ENCODE assay signal across 32 cellular contexts in genomic region chr18:41666251-41666650, GRCh38.
DNase-seq lines count a peak whose midpoint lies in the region; ATAC-seq and TF ChIP-seq lines count a peak whose summit lies in the region.
"Had no signal": no experiment of that assay in that cellular context is flagged by ENCODE, and none has a peak within 500 bp of the region (broad histone marks: within the 10 kb centered on the region; RNA-seq: fewer than 3 reads in every experiment).

No MANE protein-coding gene starts in this region.

- H3K27me3 ChIP-seq in PC-3 (ENCODE audit: low read length) (no peaks in the 10 kb centered on the region), Karpas-422 (ENCODE audit: low read length) (no peaks in the 10 kb centered on the region)
- H3K27me3 ChIP-seq: BE2C, heart right ventricle had no signal

- no peak overlapping the region for H3K9ac ChIP-seq in PC-3 (ENCODE audit: low read length)
- H3K9ac ChIP-seq in Karpas-422 (ENCODE audit: low read length): no peak overlapping the region
- H3K9ac ChIP-seq: SK-N-SH had no signal

- POLR2A ChIA-PET in PC-3 (lab: Charles Lee; ENCODE audit: unreplicated experiment): no interaction called here

- H2AFZ ChIP-seq in PC-3 (ENCODE audit: low read length) (no peak overlapping the region), Karpas-422 (ENCODE audit: low read length) (no peak overlapping the region)

- CTCF ChIA-PET in PC-3 (lab: Charles Lee): no interaction called here

- peak; percentile 81 for ATAC-seq in PC-3
- no peak for ATAC-seq in GM21360 (IDR thresholded peaks at IDR 0.05; ENCODE audit: unreplicated experiment)
- ATAC-seq: activated CD8-positive, alpha-beta memory T cell treated with anti-CD3 and anti-CD28 coated beads, Interleukin-2, amount 10 ng/mL, durations not matched to agents 7 days and 5 days; activated T-cell treated with anti-CD3 and anti-CD28 coated beads, Interleukin-2, amount 50 U/mL, for 4 hours; CD8-positive, alpha-beta T cell; effector memory CD8-positive, alpha-beta T cell; heart right ventricle; stimulated activated effector memory CD8-positive, alpha-beta T cell treated with anti-CD3 and anti-CD28 coated beads, Interleukin-12 subunit alpha, Interleukin-12 subunit beta, amount 100 ng/mL, for 72 hours had no signal

- H3K4me3 ChIP-seq in PC-3 (ENCODE audit: low read length): no peak overlapping the region
- H3K4me3 ChIP-seq in fibroblast of pulmonary artery (replicated peaks; ENCODE audit: low read depth, low read length): no peak overlapping the region
- no peak overlapping the region for H3K4me3 ChIP-seq in Karpas-422 (ENCODE audit: low read length)
- H3K4me3 ChIP-seq: coronary artery, heart right ventricle had no signal

- intact Hi-C loops in PC-3 (cut with micrococcal nuclease): no loop called here

- H3K27ac ChIP-seq in PC-3 (ENCODE audit: low read length) (no peak overlapping the region), Karpas-422 (ENCODE audit: low read length) (no peak overlapping the region)
- H3K27ac ChIP-seq: coronary artery, heart right ventricle, HL-60 had no signal

- peak; percentile 91 for DNase-seq in DMS53 treated with DMSO at 0.1 percent for 48 hours (lab: John Stamatoyannopoulos, UW; ENCODE audit: unreplicated experiment)
- DNase-seq in NCI-H1417 (lab: John Stamatoyannopoulos, UW): peak in 2 of 3 experiments; percentile 76 to 94
- peak; percentile 37 for DNase-seq in PC-3
- DNase-seq in fibroblast of pulmonary artery (ENCODE audit: low read depth): peak; percentile 32
- no peak for DNase-seq in anterior cingulate cortex (lab: John Stamatoyannopoulos, UW)
- no peak for DNase-seq in effector CD8-positive, alpha-beta T cell (lab: John Stamatoyannopoulos, UW)
- DNase-seq in Karpas-422: no peak
- DNase-seq: activated B cell treated with CpG ODN at 0.5 μM for 24 hours; activated CD4-positive, alpha-beta T cell treated with anti-CD3 and anti-CD28 coated beads, Interleukin-2, amount 50 U/mL, for 4 hours; activated CD8-positive, alpha-beta memory T cell treated with anti-CD3 and anti-CD28 coated beads, Interleukin-2, amount 10 ng/mL, durations not matched to agents 7 days and 5 days; activated gamma-delta T cell treated with Interleukin-2 at 50 U/mL for 16 hours; activated naive CD8-positive, alpha-beta T cell treated with anti-CD3 and anti-CD28 coated beads, Interleukin-2, amount 10 ng/mL, durations not matched to agents 7 days and 5 days; activated T-cell treated with anti-CD3 and anti-CD28 coated beads, Interleukin-2, amount 50 U/mL, for 4 hours; BE2C; CD8-positive, alpha-beta T cell; effector memory CD8-positive, alpha-beta T cell; foreskin fibroblast; H9; heart right ventricle; KG1; naive B cell; NCI-H2029; NCI-H2227 treated with DMSO at 0.1 percent for 48 hours; NCI-H82; SK-N-SH; stimulated activated CD4-positive, alpha-beta T cell treated with anti-CD3 and anti-CD28 coated beads, Interleukin-15, amount 100 ng/mL, for 24 hours; stimulated activated CD4-positive, alpha-beta T cell treated with anti-CD3 and anti-CD28 coated beads, Interleukin-4, amount 100 ng/mL, for 4 hours; trophoblast cell had no signal

- H3F3A ChIP-seq in PC-3 (ENCODE audit: low read length, unreplicated experiment): no peaks in the 10 kb centered on the region

- H3K9me2 ChIP-seq in PC-3 (replicated peaks; ENCODE audit: low read length) (no peaks in the 10 kb centered on the region), Karpas-422 (replicated peaks; ENCODE audit: insufficient read depth, low read length) (no peaks in the 10 kb centered on the region)

- no peaks in the 10 kb centered on the region for H3K4me1 ChIP-seq in PC-3 (ENCODE audit: insufficient read depth, low read length)
- H3K4me1 ChIP-seq in Karpas-422 (ENCODE audit: low read length): no peaks in the 10 kb centered on the region
- H3K4me1 ChIP-seq: BE2C, heart right ventricle had no signal

- H3K79me2 ChIP-seq in PC-3 (ENCODE audit: low read length) (no peaks in the 10 kb centered on the region), Karpas-422 (ENCODE audit: low read length) (no peaks in the 10 kb centered on the region)

- H4K20me1 ChIP-seq in PC-3 (ENCODE audit: low read length) (no peaks in the 10 kb centered on the region), Karpas-422 (ENCODE audit: insufficient read depth, low read depth, low read length) (no peaks in the 10 kb centered on the region)

- no peak overlapping the region for H3K4me2 ChIP-seq in PC-3 (ENCODE audit: low read length)
- H3K4me2 ChIP-seq in Karpas-422 (ENCODE audit: low read depth, low read length, poor library complexity, severe bottlenecking): no peak overlapping the region
- H3K4me2 ChIP-seq: SK-N-SH had no signal

- H3K9me3 ChIP-seq in PC-3 (ENCODE audit: low read length) (no peaks in the 10 kb centered on the region), Karpas-422 (ENCODE audit: low read length) (no peaks in the 10 kb centered on the region)
- H3K9me3 ChIP-seq: BE2C, SK-N-SH had no signal

- no peak for TF ChIP-seq CTCF in PC-3 (conservative IDR thresholded peaks at IDR 0.05; ENCODE audit: low read depth, low read length)
- no peak for TF ChIP-seq CTCF in fibroblast of pulmonary artery (IDR thresholded peaks at IDR 0.05; ENCODE audit: low read length, missing control alignments)

- no TSS peak for BruUV-seq in PC-3 (replicated peaks; lab: Mats Ljungman, UMichigan)

- H3K36me3 ChIP-seq in PC-3 (ENCODE audit: low read depth, low read length) (no peaks in the 10 kb centered on the region), Karpas-422 (ENCODE audit: insufficient read depth, low read length) (no peaks in the 10 kb centered on the region)
- H3K36me3 ChIP-seq: BE2C, heart right ventricle had no signal

Comparison
In these comparisons a context has a peak if more than half of its experiments do, and no peak if none do; other contexts are left out.
1. DNase-seq: peak in DMS53 treated with DMSO at 0.1 percent for 48 hours (single experiment), NCI-H1417 (2 of 3), PC-3 (single experiment) and fibroblast of pulmonary artery (single experiment); none in anterior cingulate cortex (0 of 58), effector CD8-positive, alpha-beta T cell (single experiment) and Karpas-422 (single experiment).